In genomic region chr14:94077111-94077821, GRCh38 we compare ENCODE assay signal across 12 cellular contexts.
DNase-seq lines count a peak whose midpoint lies in the region; ATAC-seq and TF ChIP-seq lines count a peak whose summit lies in the region.
"Had no signal": no experiment of that assay in that cellular context is flagged by ENCODE, and none has a peak within 500 bp of the region (broad histone marks: within the 10 kb centered on the region; RNA-seq: fewer than 3 reads in every experiment).

No MANE protein-coding gene starts in this region.

- H4K20me1 ChIP-seq in BLaER1 (peaks cover 74% of the 10 kb centered on the region), MM.1S (ENCODE audit: insufficient read depth, low read length) (no peaks in the 10 kb centered on the region; the same call in 1 of the 2 replicates)

- H3K9me3 ChIP-seq in BLaER1 (peaks cover 59% of the 10 kb centered on the region), MM.1S (replicated peaks; ENCODE audit: insufficient read depth, low read length) (no peaks in the 10 kb centered on the region), duodenal mucosa (ENCODE audit: control insufficient read depth in 1 of 2, low read length in 2 of 2) (peaks cover 5 to 14% of the 10 kb centered on the region in 2 donors)
- H3K9me3 ChIP-seq: neutrophil had no signal

- no peak for TF ChIP-seq CTCF in MM.1S (IDR thresholded peaks at IDR 0.05; ENCODE audit: low read length)
- no peak for TF ChIP-seq CTCF in nephron (IDR thresholded peaks at IDR 0.05; ENCODE audit: unreplicated experiment in 3 of 3)

- no peak overlapping the region for H3K9ac ChIP-seq in BLaER1
- H3K9ac ChIP-seq in MM.1S (ENCODE audit: low read length) = no peak overlapping the region
- no peak overlapping the region for H3K9ac ChIP-seq in duodenal mucosa (ENCODE audit: low read depth in 1 of 2, low read length in 2 of 2)

- H3K27me3 Mint-ChIP-seq in nephron (ENCODE audit: low read depth) = no peaks in the 10 kb centered on the region

- H3K27ac Mint-ChIP-seq in nephron = no peak overlapping the region

- H3K4me3 ChIP-seq in BLaER1 (peak overlapping the region; percentile 99), MM.1S (ENCODE audit: low read length) (no peak overlapping the region), duodenal mucosa (ENCODE audit: low read depth in 1 of 2, low read length in 2 of 2) (peak overlapping the region; percentile 29 to 51)

- H2AFZ ChIP-seq in MM.1S (ENCODE audit: low read length) = no peak overlapping the region

- peaks cover 5% of the 10 kb centered on the region; the same call in 1 of the 2 replicates for H3F3A ChIP-seq in MM.1S (ENCODE audit: insufficient read depth, low read length)

- H3K4me2 ChIP-seq in BLaER1 (peak overlapping the region; percentile 91), MM.1S (ENCODE audit: low read depth, low read length) (peak overlapping the region; percentile 24; the same call in 1 of the 2 replicates)

- ATAC-seq in HG02798 (IDR thresholded peaks at IDR 0.05; ENCODE audit: poor library complexity, unreplicated experiment) = no peak
- ATAC-seq: activated naive CD4-positive, alpha-beta T cell treated with anti-CD3 and anti-CD28 coated beads, Interleukin-2, amount 50 U/mL, for 72 hours had no signal

- peaks cover 73% of the 10 kb centered on the region for H3K36me3 Mint-ChIP-seq in nephron (ENCODE audit: low read depth)

- no peaks in the 10 kb centered on the region for H3K9me2 ChIP-seq in MM.1S (replicated peaks; ENCODE audit: insufficient read depth, low read length)

- H3K27ac ChIP-seq in BLaER1 (no peak overlapping the region), MM.1S (ENCODE audit: low read length) (no peak overlapping the region), duodenal mucosa (ENCODE audit: low read depth, low read length) (no peak overlapping the region)
- H3K27ac ChIP-seq: neutrophil had no signal

- H3K4me3 Mint-ChIP-seq in nephron = peak overlapping the region in 2 of 3 experiments; percentile 3 to 20

- peaks cover 28% of the 10 kb centered on the region for H3K9me3 Mint-ChIP-seq in nephron

- peaks cover 91% of the 10 kb centered on the region for H3K79me2 ChIP-seq in MM.1S (ENCODE audit: low read length)

- H3K4me1 Mint-ChIP-seq in nephron = peaks cover 38% of the 10 kb centered on the region

- peaks cover 71% of the 10 kb centered on the region for H3K36me3 ChIP-seq in BLaER1
- H3K36me3 ChIP-seq in MM.1S (replicated peaks; ENCODE audit: insufficient read depth, low read length) = no peaks in the 10 kb centered on the region; the same call in 1 of the 2 replicates
- peaks cover 0 to 16% of the 10 kb centered on the region in 2 donors for H3K36me3 ChIP-seq in duodenal mucosa (ENCODE audit: control insufficient read depth in 1 of 2, insufficient read depth in 2 of 2, low read length in 2 of 2)

- H3K4me1 ChIP-seq in BLaER1 (peaks cover 37% of the 10 kb centered on the region), MM.1S (ENCODE audit: low read length) (peaks cover 10% of the 10 kb centered on the region; the same call in 1 of the 2 replicates), duodenal mucosa (ENCODE audit: control insufficient read depth in 1 of 2, insufficient read depth in 2 of 2, low read length in 2 of 2) (peaks cover 32 to 34% of the 10 kb centered on the region in 2 donors)

- H3K27me3 ChIP-seq in BLaER1 = no peaks in the 10 kb centered on the region
- H3K27me3 ChIP-seq in MM.1S (replicated peaks; ENCODE audit: insufficient read depth, low read length) = no peaks in the 10 kb centered on the region
- no peaks in the 10 kb centered on the region for H3K27me3 ChIP-seq in duodenal mucosa (ENCODE audit: control insufficient read depth in 1 of 2, insufficient read depth in 2 of 2, low read length in 2 of 2)
- H3K27me3 ChIP-seq: neutrophil had no signal

- DNase-seq in MM.1S (no peak), islet precursor cell (no peak), NCI-H1048 (lab: John Stamatoyannopoulos, UW) (no peak), AG08396 (ENCODE audit: low spot score) (no peak)
- DNase-seq: DMS79 treated with DMSO at 0.1 percent for 48 hours, NCI-H2171 treated with DMSO at 0.1 percent for 48 hours had no signal
